In genomic region chr7:134480730-134481129, GRCh38 we compare ENCODE assay signal across 12 cellular contexts. TPM values are rescaled to one million over a fixed set of nuclear protein-coding genes. Genes with fewer than 3 reads are reported as not detected.
DNase-seq lines count a peak whose midpoint lies in the region; ATAC-seq, FAIRE-seq and TF ChIP-seq lines count a peak whose summit lies in the region.
"Had no signal": no experiment of that assay in that cellular context is flagged by ENCODE, and none has a peak within 500 bp of the region (broad histone marks: within the 10 kb centered on the region; RNA-seq: fewer than 3 reads in every experiment).

No MANE protein-coding gene starts in this region.

- FAIRE-seq in H54 (lab: Jason Lieb, UNC), result peak; percentile 87
- FAIRE-seq: G401.6 had no signal

- no peak overlapping the region for H3K4me3 ChIP-seq in fibroblast of mammary gland (ENCODE audit: control insufficient read depth, low read depth, low read length)
- no peak overlapping the region for H3K4me3 ChIP-seq in osteoblast (ENCODE audit: insufficient read depth, low read length)
- H3K4me3 ChIP-seq: upper lobe of left lung had no signal

- no peak for TF ChIP-seq POLR2A in H54 (IDR thresholded peaks at IDR 0.05; ENCODE audit: low read depth, low read length)

- no peaks in the 10 kb centered on the region for H3K79me2 ChIP-seq in osteoblast (ENCODE audit: insufficient read depth, low read length)

- H3K4me1 ChIP-seq in osteoblast (ENCODE audit: insufficient read depth, low read length), result peaks cover 14% of the 10 kb centered on the region

- peak overlapping the region; percentile 4 for H3K4me2 ChIP-seq in osteoblast (ENCODE audit: insufficient read depth, low read length)

- H2AFZ ChIP-seq in osteoblast (ENCODE audit: low read length), result no peak overlapping the region

- no peaks in the 10 kb centered on the region for H3K9me3 ChIP-seq in osteoblast (ENCODE audit: low read depth, low read length)
- H3K9me3 ChIP-seq: upper lobe of left lung had no signal

- peak; percentile 31 for DNase-seq in H54 (ENCODE audit: insufficient read length, low spot score)
- peak; percentile 65 for DNase-seq in RKO (ENCODE audit: low spot score)
- peak; percentile 41 for DNase-seq in fibroblast of mammary gland (ENCODE audit: low read depth)
- no peak for DNase-seq in osteoblast (ENCODE audit: insufficient read length, low spot score, missing footprints)
- no peak for DNase-seq in ureter (ENCODE audit: low spot score)
- DNase-seq in UCSD-AML1 (lab: John Stamatoyannopoulos, UW; ENCODE audit: unreplicated experiment), result no peak
- DNase-seq in GM19238 (ENCODE audit: insufficient read length, low spot score), result no peak
- DNase-seq: effector CD8-positive, alpha-beta T cell; NCI-H1105 treated with DMSO at 0.1 percent for 48 hours; upper lobe of left lung had no signal

- no peaks in the 10 kb centered on the region for H4K20me1 ChIP-seq in osteoblast (ENCODE audit: insufficient read depth, low read length)

- no peak overlapping the region for H3K27ac ChIP-seq in osteoblast (ENCODE audit: low read depth, low read length)
- H3K27ac ChIP-seq: upper lobe of left lung had no signal

- no peaks in the 10 kb centered on the region for H3K27me3 ChIP-seq in osteoblast (ENCODE audit: insufficient read depth, low read length)
- H3K27me3 ChIP-seq: upper lobe of left lung had no signal

- no peaks in the 10 kb centered on the region for H3K36me3 ChIP-seq in osteoblast (ENCODE audit: insufficient read depth, low read length)
- H3K36me3 ChIP-seq: upper lobe of left lung had no signal

- no peak for TF ChIP-seq CTCF in fibroblast of mammary gland (conservative IDR thresholded peaks at IDR 0.05; ENCODE audit: control insufficient read depth, insufficient read depth, low read depth, low read length)
- TF ChIP-seq CTCF in osteoblast (IDR thresholded peaks at IDR 0.05; ENCODE audit: extremely low read depth, low read depth, low read length), result no peak

- no peak for ATAC-seq in HG02798 (IDR thresholded peaks at IDR 0.05; ENCODE audit: poor library complexity, unreplicated experiment)

RNA-seq across cellular contexts. Expression of gene AKR1B1, which starts 21.8 kb away (rescaled TPM):
- 85.8 and 86.6 TPM in 2 replicates for total RNA-seq in osteoblast
- 66.6 TPM for total RNA-seq in ureter

RNA-seq across cellular contexts. Expression of gene AKR1B10, which starts 46.6 kb away (rescaled TPM):
- total RNA-seq in osteoblast (1.4 and 2.4 TPM in 2 replicates), ureter (11.1 TPM)

Comparison
In these comparisons a context has a peak if more than half of its experiments do, and no peak if none do; other contexts are left out.
1. DNase-seq: peak in H54 (single experiment), RKO (single experiment) and fibroblast of mammary gland (single experiment); none in osteoblast (single experiment), ureter (single experiment), UCSD-AML1 (single experiment) and GM19238 (single experiment).